13 cellular contexts compared by ENCODE assay signal in the genomic region with DNA sequence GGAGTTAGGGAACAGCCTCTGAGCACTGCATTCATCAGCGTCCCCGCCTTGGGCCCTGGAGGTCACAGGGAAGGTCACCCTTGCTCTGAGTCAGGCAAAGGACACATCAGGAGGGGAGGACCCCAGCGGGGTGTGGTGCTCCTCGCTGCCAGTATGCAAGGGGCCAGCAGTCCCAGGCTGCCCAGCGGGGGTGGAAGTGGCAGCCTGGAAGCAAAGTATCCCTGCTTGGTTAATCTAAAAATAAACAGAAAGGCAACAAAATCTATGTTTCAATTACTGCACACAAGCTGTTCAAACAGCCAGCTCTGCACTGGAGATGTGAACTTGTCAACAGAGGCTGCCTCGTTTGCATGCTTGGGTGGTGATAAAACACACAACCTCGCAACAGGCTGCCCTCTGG.
A peak's percentile ranks its signal among the peaks of the same experiment; 100 is the strongest.
DNase-seq lines count a peak whose midpoint lies in the region; ATAC-seq and TF ChIP-seq lines count a peak whose summit lies in the region.
"Had no signal": no experiment of that assay in that cellular context is flagged by ENCODE, and none has a peak within 500 bp of the region (broad histone marks: within the 10 kb centered on the region; RNA-seq: fewer than 3 reads in every experiment).

No MANE protein-coding gene starts in this region.

- H3K27me3 Mint-ChIP-seq in chondrocyte (ENCODE audit: low read depth) = peaks cover 2% of the 10 kb centered on the region
- H3K27me3 Mint-ChIP-seq in activated CD8-positive, alpha-beta T cell treated with anti-CD3 and anti-CD28 coated beads, Interleukin-2, amount 10 ng/mL, durations not matched to agents 7 days and 5 days (ENCODE audit: low read depth) = no peaks in the 10 kb centered on the region

- no peaks in the 10 kb centered on the region for H3K9me3 Mint-ChIP-seq in chondrocyte (ENCODE audit: low read depth)
- no peaks in the 10 kb centered on the region for H3K9me3 Mint-ChIP-seq in activated CD8-positive, alpha-beta T cell treated with anti-CD3 and anti-CD28 coated beads, Interleukin-2, amount 10 ng/mL, durations not matched to agents 7 days and 5 days (ENCODE audit: insufficient read depth)
- H3K9me3 Mint-ChIP-seq: CD4-positive, alpha-beta memory T cell; natural killer cell had no signal

- CTCF ChIA-PET in activated CD8-positive, alpha-beta T cell treated with anti-CD3 and anti-CD28 coated beads, Interleukin-2, amount 10 ng/mL, durations not matched to agents 7 days and 5 days (lab: Charles Lee) = no interaction called here

- H3K27ac ChIP-seq in temporal lobe (ENCODE audit: low read depth, low read length) = peak overlapping the region; percentile 36
- H3K27ac ChIP-seq: epithelial cell of prostate had no signal

- no peak for ATAC-seq in GM18858 (IDR thresholded peaks at IDR 0.05; ENCODE audit: unreplicated experiment)
- ATAC-seq in activated CD8-positive, alpha-beta T cell treated with anti-CD3 and anti-CD28 coated beads, Interleukin-2, amount 10 ng/mL, durations not matched to agents 7 days and 5 days = no peak
- ATAC-seq: natural killer cell had no signal

- H3K4me1 Mint-ChIP-seq in chondrocyte (ENCODE audit: low read depth) = peaks cover 46% of the 10 kb centered on the region
- H3K4me1 Mint-ChIP-seq in activated CD8-positive, alpha-beta T cell treated with anti-CD3 and anti-CD28 coated beads, Interleukin-2, amount 10 ng/mL, durations not matched to agents 7 days and 5 days (ENCODE audit: low read depth) = peaks cover 32% of the 10 kb centered on the region
- H3K4me1 Mint-ChIP-seq: natural killer cell had no signal

- DNase-seq in HuH-7.5 (ENCODE audit: low spot score) (peak; percentile 44), NCI-H345 treated with DMSO at 0.1 percent for 48 hours (lab: John Stamatoyannopoulos, UW; ENCODE audit: unreplicated experiment) (peak; percentile 99), chondrocyte (ENCODE audit: low spot score) (peak; percentile 67), GM10266 (ENCODE audit: extremely low spot score) (no peak)
- no peak for DNase-seq in activated CD8-positive, alpha-beta T cell treated with anti-CD3 and anti-CD28 coated beads, Interleukin-2, amount 10 ng/mL, durations not matched to agents 7 days and 5 days
- DNase-seq: activated naive CD4-positive, alpha-beta T cell treated with Interleukin-2 at 50 U/mL for 16 hours; CD4-positive, alpha-beta memory T cell; KBM-7; kidney glomerular epithelial cell; natural killer cell had no signal

- no peak overlapping the region for H3K4me3 Mint-ChIP-seq in chondrocyte (ENCODE audit: unreplicated experiment)
- H3K4me3 Mint-ChIP-seq in activated CD8-positive, alpha-beta T cell treated with anti-CD3 and anti-CD28 coated beads, Interleukin-2, amount 10 ng/mL, durations not matched to agents 7 days and 5 days = no peak overlapping the region
- H3K4me3 Mint-ChIP-seq: CD4-positive, alpha-beta memory T cell; natural killer cell had no signal

- POLR2A ChIA-PET in activated CD8-positive, alpha-beta T cell treated with anti-CD3 and anti-CD28 coated beads, Interleukin-2, amount 10 ng/mL, durations not matched to agents 7 days and 5 days (lab: Charles Lee) = no interaction called here

- H3K36me3 Mint-ChIP-seq in chondrocyte (ENCODE audit: low read depth) = no peaks in the 10 kb centered on the region
- H3K36me3 Mint-ChIP-seq in activated CD8-positive, alpha-beta T cell treated with anti-CD3 and anti-CD28 coated beads, Interleukin-2, amount 10 ng/mL, durations not matched to agents 7 days and 5 days (ENCODE audit: low read depth) = no peaks in the 10 kb centered on the region
- H3K36me3 Mint-ChIP-seq: CD4-positive, alpha-beta memory T cell; natural killer cell had no signal

- peak overlapping the region; percentile 63 for H3K27ac Mint-ChIP-seq in chondrocyte (ENCODE audit: unreplicated experiment)
- no peak overlapping the region for H3K27ac Mint-ChIP-seq in activated CD8-positive, alpha-beta T cell treated with anti-CD3 and anti-CD28 coated beads, Interleukin-2, amount 10 ng/mL, durations not matched to agents 7 days and 5 days
- H3K27ac Mint-ChIP-seq: CD4-positive, alpha-beta memory T cell; natural killer cell had no signal

- TF ChIP-seq CTCF in chondrocyte (IDR thresholded peaks at IDR 0.05) (no peak), GM10266 (IDR thresholded peaks at IDR 0.05; ENCODE audit: control insufficient read depth, insufficient read depth, low read depth, missing control alignments) (no peak)

Comparison
In these comparisons a context has a peak if more than half of its experiments do, and no peak if none do; other contexts are left out.
1. DNase-seq: peak in HuH-7.5 (single experiment), NCI-H345 treated with DMSO at 0.1 percent for 48 hours (single experiment) and chondrocyte (single experiment); none in GM10266 (single experiment) and activated CD8-positive, alpha-beta T cell treated with anti-CD3 and anti-CD28 coated beads, Interleukin-2, amount 10 ng/mL, durations not matched to agents 7 days and 5 days (single experiment).